ENCODE assay signal across 1 cellular context in the genomic region with DNA sequence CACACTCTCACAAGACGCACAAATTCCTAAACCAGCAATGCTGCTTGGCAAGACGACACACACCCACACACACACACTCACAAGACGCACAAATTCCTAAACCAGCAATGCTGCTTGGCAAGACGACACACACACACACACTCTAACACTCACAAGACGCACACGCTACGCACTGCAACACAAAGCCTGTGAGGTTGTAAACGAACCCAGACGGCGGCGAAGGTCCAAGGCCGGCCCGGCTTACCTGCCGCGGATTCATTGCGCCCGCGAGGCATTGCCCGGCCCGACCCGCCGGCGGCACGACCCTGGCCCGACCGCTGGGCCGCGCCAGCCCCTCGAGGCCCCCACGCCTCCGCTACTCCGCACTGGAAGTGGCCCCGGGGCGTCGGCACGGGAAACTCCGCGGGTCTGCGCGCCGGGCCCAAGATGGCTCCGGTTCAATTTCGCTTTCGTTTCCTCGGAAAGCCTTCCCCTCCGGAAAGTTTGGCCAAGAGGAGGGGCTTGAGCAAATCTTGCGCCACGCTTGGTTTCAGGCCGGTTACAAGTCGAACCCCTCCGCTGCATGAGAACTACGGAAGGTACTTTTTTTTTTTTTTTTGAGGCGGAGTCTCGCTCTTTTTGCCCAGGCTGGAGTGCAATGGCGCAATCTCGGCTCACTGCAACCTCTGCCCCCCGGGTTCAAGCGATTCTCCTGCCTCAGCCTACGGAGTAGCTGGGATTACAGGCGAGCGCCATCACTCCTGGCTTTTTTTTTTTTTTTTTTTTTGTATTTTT.
TF ChIP-seq lines count a peak whose summit lies in the region.

A gene with protein sequence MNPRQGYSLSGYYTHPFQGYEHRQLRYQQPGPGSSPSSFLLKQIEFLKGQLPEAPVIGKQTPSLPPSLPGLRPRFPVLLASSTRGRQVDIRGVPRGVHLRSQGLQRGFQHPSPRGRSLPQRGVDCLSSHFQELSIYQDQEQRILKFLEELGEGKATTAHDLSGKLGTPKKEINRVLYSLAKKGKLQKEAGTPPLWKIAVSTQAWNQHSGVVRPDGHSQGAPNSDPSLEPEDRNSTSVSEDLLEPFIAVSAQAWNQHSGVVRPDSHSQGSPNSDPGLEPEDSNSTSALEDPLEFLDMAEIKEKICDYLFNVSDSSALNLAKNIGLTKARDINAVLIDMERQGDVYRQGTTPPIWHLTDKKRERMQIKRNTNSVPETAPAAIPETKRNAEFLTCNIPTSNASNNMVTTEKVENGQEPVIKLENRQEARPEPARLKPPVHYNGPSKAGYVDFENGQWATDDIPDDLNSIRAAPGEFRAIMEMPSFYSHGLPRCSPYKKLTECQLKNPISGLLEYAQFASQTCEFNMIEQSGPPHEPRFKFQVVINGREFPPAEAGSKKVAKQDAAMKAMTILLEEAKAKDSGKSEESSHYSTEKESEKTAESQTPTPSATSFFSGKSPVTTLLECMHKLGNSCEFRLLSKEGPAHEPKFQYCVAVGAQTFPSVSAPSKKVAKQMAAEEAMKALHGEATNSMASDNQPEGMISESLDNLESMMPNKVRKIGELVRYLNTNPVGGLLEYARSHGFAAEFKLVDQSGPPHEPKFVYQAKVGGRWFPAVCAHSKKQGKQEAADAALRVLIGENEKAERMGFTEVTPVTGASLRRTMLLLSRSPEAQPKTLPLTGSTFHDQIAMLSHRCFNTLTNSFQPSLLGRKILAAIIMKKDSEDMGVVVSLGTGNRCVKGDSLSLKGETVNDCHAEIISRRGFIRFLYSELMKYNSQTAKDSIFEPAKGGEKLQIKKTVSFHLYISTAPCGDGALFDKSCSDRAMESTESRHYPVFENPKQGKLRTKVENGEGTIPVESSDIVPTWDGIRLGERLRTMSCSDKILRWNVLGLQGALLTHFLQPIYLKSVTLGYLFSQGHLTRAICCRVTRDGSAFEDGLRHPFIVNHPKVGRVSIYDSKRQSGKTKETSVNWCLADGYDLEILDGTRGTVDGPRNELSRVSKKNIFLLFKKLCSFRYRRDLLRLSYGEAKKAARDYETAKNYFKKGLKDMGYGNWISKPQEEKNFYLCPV (minus strand): TSS at position 439 of the 774 bp plus-strand sequence. CDS start 180 bp downstream, at position 259.

TF ChIP-seq in K562, 482 proteins besides CTCF, POLR2A, EP300 and RAD21 (continued from another document and continues in another):
- TF ChIP-seq HEY1 (CRISPR knock-in tag; IDR thresholded peaks at IDR 0.05; ENCODE audit: borderline replicate concordance), result no peak
- no peak for TF ChIP-seq U2AF1 (optimal IDR thresholded peaks at IDR 0.05; ENCODE audit: low read depth, low read length)
- peak; percentile 83; the same call in 1 of the 2 replicates for TF ChIP-seq HLTF (IDR thresholded peaks at IDR 0.05)
- peak; percentile 54 for TF ChIP-seq EGR1 (conservative IDR thresholded peaks at IDR 0.05)
- no peak for TF ChIP-seq ZNF57 (CRISPR knock-in tag; IDR thresholded peaks at IDR 0.05)
- TF ChIP-seq MECOM (CRISPR knock-in tag; IDR thresholded peaks at IDR 0.05), result no peak
- TF ChIP-seq CREB5 (CRISPR knock-in tag; IDR thresholded peaks at IDR 0.05), result no peak
- no peak for TF ChIP-seq ZNF76 (CRISPR knock-in tag; IDR thresholded peaks at IDR 0.05; ENCODE audit: borderline replicate concordance)
- no peak for TF ChIP-seq MYNN (IDR thresholded peaks at IDR 0.05)
- TF ChIP-seq MYNN (CRISPR knock-in tag; IDR thresholded peaks at IDR 0.05), result no peak
- TF ChIP-seq THRA (IDR thresholded peaks at IDR 0.05), result no peak
- TF ChIP-seq MAFF (IDR thresholded peaks at IDR 0.05; ENCODE audit: low read length), result no peak
- no peak for TF ChIP-seq RUNX1 (IDR thresholded peaks at IDR 0.05; ENCODE audit: low read depth)
- no peak for TF ChIP-seq DMBX1 (CRISPR knock-in tag; IDR thresholded peaks at IDR 0.05; ENCODE audit: borderline replicate concordance)
- peak; percentile 50; the same call in 1 of the 2 replicates for TF ChIP-seq RNF2 (IDR thresholded peaks at IDR 0.05)
- TF ChIP-seq MYC (IDR thresholded peaks at IDR 0.05; ENCODE audit: low read depth, low read length), result peak; percentile 79
- TF ChIP-seq MYC (CRISPR knock-in tag; IDR thresholded peaks at IDR 0.05; ENCODE audit: borderline replicate concordance, low read depth), result no peak
- TF ChIP-seq E2F3 (CRISPR knock-in tag; IDR thresholded peaks at IDR 0.05), result no peak
- 0 out of 2 replicates have a peak, but pooled peaks have one; percentile 47 for TF ChIP-seq CREM (IDR thresholded peaks at IDR 0.05; ENCODE audit: low read depth)
- no peak for TF ChIP-seq HDAC6 (IDR thresholded peaks at IDR 0.05; ENCODE audit: low read depth, low read length)
- peak; percentile 53 for TF ChIP-seq HMGN3 (IDR thresholded peaks at IDR 0.05; ENCODE audit: borderline replicate concordance, extremely low read depth, insufficient read length, low read depth, low read length)
- 0 out of 2 replicates have a peak, but pooled peaks have one; percentile 24 for TF ChIP-seq MTA1 (IDR thresholded peaks at IDR 0.05; ENCODE audit: borderline replicate concordance)
- TF ChIP-seq PTBP1 (IDR thresholded peaks at IDR 0.05; ENCODE audit: low read depth, low read length), result no peak
- no peak for TF ChIP-seq ILK (tag; IDR thresholded peaks at IDR 0.05; ENCODE audit: borderline replicate concordance, low read depth)
- no peak for TF ChIP-seq NFYB (IDR thresholded peaks at IDR 0.05; ENCODE audit: extremely low read depth, insufficient read length)
- TF ChIP-seq MEIS2 (IDR thresholded peaks at IDR 0.05; ENCODE audit: partially characterized antibody), result no peak
- TF ChIP-seq NEUROD1 (IDR thresholded peaks at IDR 0.05; ENCODE audit: borderline replicate concordance, low read depth, low read length, partially characterized antibody), result no peak
- TF ChIP-seq NR1H2 (CRISPR knock-in tag; IDR thresholded peaks at IDR 0.05), result no peak
- TF ChIP-seq, protein P1, sequence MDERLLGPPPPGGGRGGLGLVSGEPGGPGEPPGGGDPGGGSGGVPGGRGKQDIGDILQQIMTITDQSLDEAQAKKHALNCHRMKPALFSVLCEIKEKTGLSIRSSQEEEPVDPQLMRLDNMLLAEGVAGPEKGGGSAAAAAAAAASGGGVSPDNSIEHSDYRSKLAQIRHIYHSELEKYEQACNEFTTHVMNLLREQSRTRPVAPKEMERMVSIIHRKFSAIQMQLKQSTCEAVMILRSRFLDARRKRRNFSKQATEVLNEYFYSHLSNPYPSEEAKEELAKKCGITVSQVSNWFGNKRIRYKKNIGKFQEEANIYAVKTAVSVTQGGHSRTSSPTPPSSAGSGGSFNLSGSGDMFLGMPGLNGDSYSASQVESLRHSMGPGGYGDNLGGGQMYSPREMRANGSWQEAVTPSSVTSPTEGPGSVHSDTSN (CRISPR knock-in tag; IDR thresholded peaks at IDR 0.05; ENCODE audit: low read depth), result no peak
- TF ChIP-seq, protein P1 (tag; conservative IDR thresholded peaks at IDR 0.05; ENCODE audit: low read depth), result no peak
- TF ChIP-seq RBM25 (IDR thresholded peaks at IDR 0.05; ENCODE audit: low read depth, low read length, severe bottlenecking), result no peak
- no peak for TF ChIP-seq BRD4 (IDR thresholded peaks at IDR 0.05)
- TF ChIP-seq, protein P2, sequence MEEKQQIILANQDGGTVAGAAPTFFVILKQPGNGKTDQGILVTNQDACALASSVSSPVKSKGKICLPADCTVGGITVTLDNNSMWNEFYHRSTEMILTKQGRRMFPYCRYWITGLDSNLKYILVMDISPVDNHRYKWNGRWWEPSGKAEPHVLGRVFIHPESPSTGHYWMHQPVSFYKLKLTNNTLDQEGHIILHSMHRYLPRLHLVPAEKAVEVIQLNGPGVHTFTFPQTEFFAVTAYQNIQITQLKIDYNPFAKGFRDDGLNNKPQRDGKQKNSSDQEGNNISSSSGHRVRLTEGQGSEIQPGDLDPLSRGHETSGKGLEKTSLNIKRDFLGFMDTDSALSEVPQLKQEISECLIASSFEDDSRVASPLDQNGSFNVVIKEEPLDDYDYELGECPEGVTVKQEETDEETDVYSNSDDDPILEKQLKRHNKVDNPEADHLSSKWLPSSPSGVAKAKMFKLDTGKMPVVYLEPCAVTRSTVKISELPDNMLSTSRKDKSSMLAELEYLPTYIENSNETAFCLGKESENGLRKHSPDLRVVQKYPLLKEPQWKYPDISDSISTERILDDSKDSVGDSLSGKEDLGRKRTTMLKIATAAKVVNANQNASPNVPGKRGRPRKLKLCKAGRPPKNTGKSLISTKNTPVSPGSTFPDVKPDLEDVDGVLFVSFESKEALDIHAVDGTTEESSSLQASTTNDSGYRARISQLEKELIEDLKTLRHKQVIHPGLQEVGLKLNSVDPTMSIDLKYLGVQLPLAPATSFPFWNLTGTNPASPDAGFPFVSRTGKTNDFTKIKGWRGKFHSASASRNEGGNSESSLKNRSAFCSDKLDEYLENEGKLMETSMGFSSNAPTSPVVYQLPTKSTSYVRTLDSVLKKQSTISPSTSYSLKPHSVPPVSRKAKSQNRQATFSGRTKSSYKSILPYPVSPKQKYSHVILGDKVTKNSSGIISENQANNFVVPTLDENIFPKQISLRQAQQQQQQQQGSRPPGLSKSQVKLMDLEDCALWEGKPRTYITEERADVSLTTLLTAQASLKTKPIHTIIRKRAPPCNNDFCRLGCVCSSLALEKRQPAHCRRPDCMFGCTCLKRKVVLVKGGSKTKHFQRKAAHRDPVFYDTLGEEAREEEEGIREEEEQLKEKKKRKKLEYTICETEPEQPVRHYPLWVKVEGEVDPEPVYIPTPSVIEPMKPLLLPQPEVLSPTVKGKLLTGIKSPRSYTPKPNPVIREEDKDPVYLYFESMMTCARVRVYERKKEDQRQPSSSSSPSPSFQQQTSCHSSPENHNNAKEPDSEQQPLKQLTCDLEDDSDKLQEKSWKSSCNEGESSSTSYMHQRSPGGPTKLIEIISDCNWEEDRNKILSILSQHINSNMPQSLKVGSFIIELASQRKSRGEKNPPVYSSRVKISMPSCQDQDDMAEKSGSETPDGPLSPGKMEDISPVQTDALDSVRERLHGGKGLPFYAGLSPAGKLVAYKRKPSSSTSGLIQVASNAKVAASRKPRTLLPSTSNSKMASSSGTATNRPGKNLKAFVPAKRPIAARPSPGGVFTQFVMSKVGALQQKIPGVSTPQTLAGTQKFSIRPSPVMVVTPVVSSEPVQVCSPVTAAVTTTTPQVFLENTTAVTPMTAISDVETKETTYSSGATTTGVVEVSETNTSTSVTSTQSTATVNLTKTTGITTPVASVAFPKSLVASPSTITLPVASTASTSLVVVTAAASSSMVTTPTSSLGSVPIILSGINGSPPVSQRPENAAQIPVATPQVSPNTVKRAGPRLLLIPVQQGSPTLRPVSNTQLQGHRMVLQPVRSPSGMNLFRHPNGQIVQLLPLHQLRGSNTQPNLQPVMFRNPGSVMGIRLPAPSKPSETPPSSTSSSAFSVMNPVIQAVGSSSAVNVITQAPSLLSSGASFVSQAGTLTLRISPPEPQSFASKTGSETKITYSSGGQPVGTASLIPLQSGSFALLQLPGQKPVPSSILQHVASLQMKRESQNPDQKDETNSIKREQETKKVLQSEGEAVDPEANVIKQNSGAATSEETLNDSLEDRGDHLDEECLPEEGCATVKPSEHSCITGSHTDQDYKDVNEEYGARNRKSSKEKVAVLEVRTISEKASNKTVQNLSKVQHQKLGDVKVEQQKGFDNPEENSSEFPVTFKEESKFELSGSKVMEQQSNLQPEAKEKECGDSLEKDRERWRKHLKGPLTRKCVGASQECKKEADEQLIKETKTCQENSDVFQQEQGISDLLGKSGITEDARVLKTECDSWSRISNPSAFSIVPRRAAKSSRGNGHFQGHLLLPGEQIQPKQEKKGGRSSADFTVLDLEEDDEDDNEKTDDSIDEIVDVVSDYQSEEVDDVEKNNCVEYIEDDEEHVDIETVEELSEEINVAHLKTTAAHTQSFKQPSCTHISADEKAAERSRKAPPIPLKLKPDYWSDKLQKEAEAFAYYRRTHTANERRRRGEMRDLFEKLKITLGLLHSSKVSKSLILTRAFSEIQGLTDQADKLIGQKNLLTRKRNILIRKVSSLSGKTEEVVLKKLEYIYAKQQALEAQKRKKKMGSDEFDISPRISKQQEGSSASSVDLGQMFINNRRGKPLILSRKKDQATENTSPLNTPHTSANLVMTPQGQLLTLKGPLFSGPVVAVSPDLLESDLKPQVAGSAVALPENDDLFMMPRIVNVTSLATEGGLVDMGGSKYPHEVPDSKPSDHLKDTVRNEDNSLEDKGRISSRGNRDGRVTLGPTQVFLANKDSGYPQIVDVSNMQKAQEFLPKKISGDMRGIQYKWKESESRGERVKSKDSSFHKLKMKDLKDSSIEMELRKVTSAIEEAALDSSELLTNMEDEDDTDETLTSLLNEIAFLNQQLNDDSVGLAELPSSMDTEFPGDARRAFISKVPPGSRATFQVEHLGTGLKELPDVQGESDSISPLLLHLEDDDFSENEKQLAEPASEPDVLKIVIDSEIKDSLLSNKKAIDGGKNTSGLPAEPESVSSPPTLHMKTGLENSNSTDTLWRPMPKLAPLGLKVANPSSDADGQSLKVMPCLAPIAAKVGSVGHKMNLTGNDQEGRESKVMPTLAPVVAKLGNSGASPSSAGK (IDR thresholded peaks at IDR 0.05), result no peak
- no peak for TF ChIP-seq ZSCAN32 (CRISPR knock-in tag; IDR thresholded peaks at IDR 0.05)
- TF ChIP-seq TCF7 (IDR thresholded peaks at IDR 0.05; ENCODE audit: borderline replicate concordance), result no peak
- peak; percentile 37 to 88 (median 82) for TF ChIP-seq YY1 (IDR thresholded peaks at IDR 0.05; ENCODE audit: borderline replicate concordance in 1 of 3, control insufficient read depth in 1 of 3, extremely low read depth in 1 of 3, insufficient read depth in 3 of 3, insufficient read length in 1 of 3, insufficient replicate concordance in 2 of 3, low read depth in 1 of 3, low read length in 2 of 3)
- TF ChIP-seq TBL1XR1 (IDR thresholded peaks at IDR 0.05; ENCODE audit: low read length in 2 of 2), result no peak
- no peak for TF ChIP-seq ZNF212 (CRISPR knock-in tag; IDR thresholded peaks at IDR 0.05)
